ENCODE assay signal across 26 cellular contexts in the genomic region with DNA sequence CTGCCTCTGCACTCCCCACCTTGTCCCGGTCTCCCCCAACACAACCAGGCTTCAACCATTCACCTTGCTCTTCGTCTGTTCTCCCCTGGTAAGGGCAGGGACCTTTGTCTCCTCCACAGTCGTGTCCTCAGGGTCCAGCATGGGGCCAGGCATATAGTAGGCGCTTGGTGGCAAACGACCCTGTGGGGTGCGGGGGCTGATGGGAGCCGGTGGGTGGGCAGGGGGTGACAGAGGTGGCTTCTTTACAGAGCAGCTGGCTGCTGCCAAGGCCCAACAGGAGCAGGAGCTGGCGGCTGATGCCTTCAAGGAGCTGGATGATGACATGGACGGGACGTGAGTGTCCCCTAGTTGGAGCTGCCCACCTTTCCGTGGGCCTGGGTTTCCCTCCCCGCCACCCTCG. TPM values are rescaled to one million over a fixed set of nuclear protein-coding genes. Genes with fewer than 3 reads are reported as not detected.
"Had no signal": no experiment of that assay in that cellular context is flagged by ENCODE, and none has a peak within 500 bp of the region (broad histone marks: within the 10 kb centered on the region; RNA-seq: fewer than 3 reads in every experiment).

No MANE protein-coding gene starts in this region.

- H3K9me3 ChIP-seq: colonic mucosa, heart left ventricle, lower lobe of right lung, pancreas, psoas muscle, testis, transverse colon had no signal

- H3K4me3 ChIP-seq: colonic mucosa, heart left ventricle, lower lobe of right lung, pancreas, psoas muscle, smooth muscle cell, testis, transverse colon had no signal

- H3K27me3 ChIP-seq: colonic mucosa, heart left ventricle, pancreas, testis, transverse colon had no signal

- H3K4me2 ChIP-seq: smooth muscle cell had no signal

- H3K36me3 ChIP-seq: colonic mucosa had no signal

- H3K4me1 Mint-ChIP-seq: nephron had no signal

- DNase-seq: activated CD4-positive, alpha-beta T cell treated with anti-CD3 and anti-CD28 coated beads for 48 hours; activated CD4-positive, alpha-beta T cell treated with anti-CD3 and anti-CD28 coated beads, Interleukin-2, amount 50 U/mL, for 48 hours; activated CD8-positive, alpha-beta memory T cell treated with anti-CD3 and anti-CD28 coated beads, Interleukin-2, amount 50 U/mL, for 48 hours; activated gamma-delta T cell treated with Interleukin-2 at 50 U/mL for 16 hours; activated naive CD4-positive, alpha-beta T cell treated with anti-CD3 and anti-CD28 coated beads, Interleukin-2, amount 50 U/mL, for 16 hours; activated T-cell treated with anti-CD3 and anti-CD28 coated beads, Interleukin-2, amount 50 U/mL, for 24 hours; amniotic stem cell; colonic mucosa; foreskin fibroblast; heart left ventricle; lower lobe of right lung; mesendoderm; psoas muscle; stimulated activated naive CD4-positive, alpha-beta T cell treated with Interleukin-2 at 50 U/mL for 16 hours; T-helper 17 cell; T1000; testis; transverse colon; WERI-Rb-1 had no signal

- H3K27ac Mint-ChIP-seq: activated T-cell treated with anti-CD3 and anti-CD28 coated beads, Interleukin-2, amount 50 U/mL, for 24 hours; nephron; T-helper 17 cell had no signal

- H3K9me3 Mint-ChIP-seq: activated T-cell treated with anti-CD3 and anti-CD28 coated beads, Interleukin-2, amount 50 U/mL, for 24 hours; nephron had no signal

- H3K4me3 Mint-ChIP-seq: activated T-cell treated with anti-CD3 and anti-CD28 coated beads, Interleukin-2, amount 50 U/mL, for 24 hours; nephron had no signal

- H3K4me1 ChIP-seq: colonic mucosa, lower lobe of right lung, pancreas, psoas muscle, transverse colon had no signal

- H3K27ac ChIP-seq: colonic mucosa, lower lobe of right lung, pancreas, psoas muscle, testis, transverse colon, WERI-Rb-1 had no signal

- H3K27me3 Mint-ChIP-seq: activated T-cell treated with anti-CD3 and anti-CD28 coated beads, Interleukin-2, amount 50 U/mL, for 24 hours; T-helper 17 cell had no signal

RNA-seq across cellular contexts. Expression of gene ODAD3, which starts 10.2 kb away (rescaled TPM):
- total RNA-seq: esophagus mucosa, mononuclear cell, smooth muscle cell, T-helper 17 cell had no signal

RNA-seq across cellular contexts. Expression of gene RGL3, which starts 26.0 kb away (rescaled TPM):
- total RNA-seq: mononuclear cell, T-helper 17 cell had no signal

RNA-seq across cellular contexts. Expression of gene ELAVL3, which starts 35.7 kb away (rescaled TPM):
- total RNA-seq: esophagus mucosa, kidney epithelial cell, left lobe of liver, lower lobe of right lung, mononuclear cell, psoas muscle, smooth muscle cell had no signal
- polyA plus RNA-seq: smooth muscle cell had no signal
